In the genomic region with DNA sequence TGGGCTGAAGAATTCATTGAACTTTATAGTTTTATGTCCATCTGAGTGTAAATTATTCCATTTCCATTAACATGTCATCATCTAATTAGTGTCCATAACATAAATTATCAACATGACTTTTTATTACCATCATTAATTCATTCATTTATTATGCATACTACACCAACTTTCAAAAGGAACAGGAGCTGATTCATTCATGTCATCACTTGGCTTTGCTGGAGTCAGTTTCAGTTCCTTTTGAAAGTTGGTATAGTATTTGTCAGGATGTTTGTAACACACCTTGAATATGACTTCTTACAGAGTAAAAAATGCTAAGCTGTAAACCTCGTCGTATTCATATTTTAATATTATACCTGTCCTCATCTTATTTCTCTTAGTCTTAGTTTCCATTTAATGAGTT, we compare ENCODE assay signal across 15 cellular contexts.
DNase-seq lines count a peak whose midpoint lies in the region; ATAC-seq and TF ChIP-seq lines count a peak whose summit lies in the region.
"Had no signal": no experiment of that assay in that cellular context is flagged by ENCODE, and none has a peak within 500 bp of the region (broad histone marks: within the 10 kb centered on the region; RNA-seq: fewer than 3 reads in every experiment).

No MANE protein-coding gene starts in this region.

- H3K27ac ChIP-seq in OCI-LY3 (ENCODE audit: low read length) (no peak overlapping the region), breast epithelium (no peak overlapping the region)

- H3K9me3 Mint-ChIP-seq in type B pancreatic cell, result peaks cover 4% of the 10 kb centered on the region
- H3K9me3 Mint-ChIP-seq in stimulated activated naive CD8-positive, alpha-beta T cell treated with anti-CD3 and anti-CD28 coated beads, Interleukin-15, amount 100 ng/mL, for 72 hours, result no peaks in the 10 kb centered on the region
- H3K9me3 Mint-ChIP-seq: activated B cell treated with CpG ODN at 0.5 μM for 24 hours had no signal

- H3K36me3 Mint-ChIP-seq in type B pancreatic cell, result no peaks in the 10 kb centered on the region
- H3K36me3 Mint-ChIP-seq: CD14-positive monocyte had no signal

- no peak overlapping the region for H2AFZ ChIP-seq in OCI-LY3 (ENCODE audit: low read depth, low read length)

- intact Hi-C loops in breast epithelium (cut with DNase I; ENCODE audit: low total_unique reads), result no loop called here

- H3K36me3 ChIP-seq in OCI-LY3 (replicated peaks; ENCODE audit: low read depth, low read length) (peaks cover 2% of the 10 kb centered on the region), breast epithelium (no peaks in the 10 kb centered on the region)

- no peaks in the 10 kb centered on the region for H3K79me2 ChIP-seq in OCI-LY3 (ENCODE audit: low read length)

- H4K20me1 ChIP-seq in OCI-LY3 (ENCODE audit: insufficient read depth, low read length), result no peaks in the 10 kb centered on the region

- H3K9me3 ChIP-seq in OCI-LY3 (ENCODE audit: insufficient read depth, low read length) (peaks cover 3% of the 10 kb centered on the region), breast epithelium (no peaks in the 10 kb centered on the region)

- ATAC-seq in GM18867 (IDR thresholded peaks at IDR 0.05; ENCODE audit: unreplicated experiment) (peak; percentile 84), GM21526 (IDR thresholded peaks at IDR 0.05; ENCODE audit: low FRiP score, unreplicated experiment) (peak; percentile 86), HG03103 (IDR thresholded peaks at IDR 0.05; ENCODE audit: low read depth, unreplicated experiment) (peak; percentile 89)
- no peak for ATAC-seq in stimulated activated naive CD8-positive, alpha-beta T cell treated with anti-CD3 and anti-CD28 coated beads, Interleukin-15, amount 100 ng/mL, for 72 hours

- H3K4me1 ChIP-seq in OCI-LY3 (ENCODE audit: low read length) (peaks cover 13% of the 10 kb centered on the region), breast epithelium (no peaks in the 10 kb centered on the region)

- no peak overlapping the region for H3K4me3 Mint-ChIP-seq in type B pancreatic cell
- H3K4me3 Mint-ChIP-seq in stimulated activated naive CD8-positive, alpha-beta T cell treated with anti-CD3 and anti-CD28 coated beads, Interleukin-15, amount 100 ng/mL, for 72 hours, result no peak overlapping the region
- H3K4me3 Mint-ChIP-seq: activated B cell treated with CpG ODN at 0.5 μM for 24 hours, CD14-positive monocyte had no signal

- H3K27ac Mint-ChIP-seq in type B pancreatic cell, result no peak overlapping the region
- no peak overlapping the region for H3K27ac Mint-ChIP-seq in stimulated activated naive CD8-positive, alpha-beta T cell treated with anti-CD3 and anti-CD28 coated beads, Interleukin-15, amount 100 ng/mL, for 72 hours
- H3K27ac Mint-ChIP-seq: activated B cell treated with CpG ODN at 0.5 μM for 24 hours, CD14-positive monocyte had no signal

- no peak for DNase-seq in NCI-H1048 (lab: John Stamatoyannopoulos, UW)
- DNase-seq in type B pancreatic cell (ENCODE audit: extremely low spot score, unreplicated experiment), result no peak
- no peak for DNase-seq in breast epithelium (ENCODE audit: low spot score in 2 of 2)
- no peak for DNase-seq in stimulated activated naive CD8-positive, alpha-beta T cell treated with anti-CD3 and anti-CD28 coated beads, Interleukin-15, amount 100 ng/mL, for 72 hours
- DNase-seq: activated B cell treated with CpG ODN at 0.5 μM for 24 hours, amniotic stem cell, dermis blood vessel endothelial cell, GF-D8, mesenchymal stem cell, NCI-H2171 had no signal

- H3K27me3 ChIP-seq in OCI-LY3 (ENCODE audit: low read depth, low read length) (peaks cover 37% of the 10 kb centered on the region), breast epithelium (no peaks in the 10 kb centered on the region)

- no peak overlapping the region for H3K9ac ChIP-seq in OCI-LY3 (ENCODE audit: low read length)

- peak overlapping the region; percentile 39; the same call in 1 of the 2 replicates for H3K4me2 ChIP-seq in OCI-LY3 (ENCODE audit: low read length)

- no peak for TF ChIP-seq POLR2A in breast epithelium (IDR thresholded peaks at IDR 0.05)

- no peak for TF ChIP-seq CTCF in OCI-LY3 (IDR thresholded peaks at IDR 0.05; ENCODE audit: low read depth, low read length)
- TF ChIP-seq CTCF in type B pancreatic cell (conservative IDR thresholded peaks at IDR 0.05), result no peak
- TF ChIP-seq CTCF in breast epithelium (IDR thresholded peaks at IDR 0.05), result no peak

- H3K4me3 ChIP-seq in OCI-LY3 (ENCODE audit: low read length), result no peak overlapping the region
- H3K4me3 ChIP-seq in breast epithelium, result no peak overlapping the region

- no peaks in the 10 kb centered on the region for H3K4me1 Mint-ChIP-seq in type B pancreatic cell (ENCODE audit: unreplicated experiment)
- H3K4me1 Mint-ChIP-seq in stimulated activated naive CD8-positive, alpha-beta T cell treated with anti-CD3 and anti-CD28 coated beads, Interleukin-15, amount 100 ng/mL, for 72 hours, result no peaks in the 10 kb centered on the region
- H3K4me1 Mint-ChIP-seq: activated B cell treated with CpG ODN at 0.5 μM for 24 hours, CD14-positive monocyte had no signal

- no peaks in the 10 kb centered on the region for H3K27me3 Mint-ChIP-seq in type B pancreatic cell
- peaks cover 7% of the 10 kb centered on the region for H3K27me3 Mint-ChIP-seq in stimulated activated naive CD8-positive, alpha-beta T cell treated with anti-CD3 and anti-CD28 coated beads, Interleukin-15, amount 100 ng/mL, for 72 hours
- H3K27me3 Mint-ChIP-seq: activated B cell treated with CpG ODN at 0.5 μM for 24 hours had no signal
